ENCODE assay signal across 26 cellular contexts in genomic region chr2:189519631-189520387, GRCh38.
"Had no signal": no experiment of that assay in that cellular context is flagged by ENCODE, and none has a peak within 500 bp of the region (broad histone marks: within the 10 kb centered on the region; RNA-seq: fewer than 3 reads in every experiment).

No MANE protein-coding gene starts in this region.

- H3K4me1 Mint-ChIP-seq: activated CD4-positive, alpha-beta T cell treated with anti-CD3 and anti-CD28 coated beads for 36 hours; activated naive CD4-positive, alpha-beta T cell treated with anti-CD3 and anti-CD28 coated beads, Interleukin-2, amount 10 ng/mL, durations not matched to agents 7 days and 5 days; natural killer cell; stimulated activated memory B cell treated with anti-CD40 and anti-IgM and Interleukin-4, amounts not matched to agents 10 μg/mL and 1 μg/mL and 100 μg/mL, for 72 hours; T-cell had no signal

- H3K9me3 ChIP-seq: body of pancreas, lower lobe of right lung, suprapubic skin, tibial nerve, vagina had no signal

- H3K4me1 ChIP-seq: vagina had no signal

- H3K9me3 Mint-ChIP-seq: activated naive CD4-positive, alpha-beta T cell treated with anti-CD3 and anti-CD28 coated beads, Interleukin-2, amount 10 ng/mL, durations not matched to agents 7 days and 5 days; activated T-cell treated with anti-CD3 and anti-CD28 coated beads, Interleukin-2, amount 50 U/mL, for 72 hours; natural killer cell; stimulated activated memory B cell treated with anti-CD40 and anti-IgM and Interleukin-4, amounts not matched to agents 10 μg/mL and 1 μg/mL and 100 μg/mL, for 72 hours had no signal

- H3K27ac ChIP-seq: body of pancreas, cardiac muscle cell, lower lobe of right lung, stomach, suprapubic skin, tibial nerve, vagina had no signal

- H3K4me3 ChIP-seq: body of pancreas, cardiac muscle cell, lower lobe of right lung, stomach, suprapubic skin, tibial nerve, vagina had no signal

- DNase-seq: activated CD4-positive, alpha-beta T cell treated with anti-CD3 and anti-CD28 coated beads for 36 hours; activated CD4-positive, alpha-beta T cell treated with anti-CD3 and anti-CD28 coated beads, Interleukin-2, amount 50 U/mL, for 48 hours; activated effector memory CD4-positive, alpha-beta T cell treated with anti-CD3 and anti-CD28 coated beads, Interleukin-2, amount 50 U/mL, for 16 hours; activated naive CD4-positive, alpha-beta T cell treated with anti-CD3 and anti-CD28 coated beads, Interleukin-2, amount 10 ng/mL, durations not matched to agents 7 days and 5 days; activated T-cell treated with anti-CD3 and anti-CD28 coated beads, Interleukin-2, amount 50 U/mL, for 72 hours; anterior cingulate cortex; body of pancreas; cortex of kidney; effector CD4-positive, alpha-beta T cell; erythroblast; foreskin fibroblast; kidney; lower lobe of right lung; midbrain; natural killer cell; small intestine; stimulated activated CD4-positive, alpha-beta T cell treated with anti-CD3 and anti-CD28 coated beads, Interleukin-15, amount 100 ng/mL, for 24 hours; stomach; T-cell had no signal

- H3K27ac Mint-ChIP-seq: activated CD4-positive, alpha-beta T cell treated with anti-CD3 and anti-CD28 coated beads for 36 hours; activated naive CD4-positive, alpha-beta T cell treated with anti-CD3 and anti-CD28 coated beads, Interleukin-2, amount 10 ng/mL, durations not matched to agents 7 days and 5 days; activated T-cell treated with anti-CD3 and anti-CD28 coated beads, Interleukin-2, amount 50 U/mL, for 72 hours; natural killer cell; stimulated activated memory B cell treated with anti-CD40 and anti-IgM and Interleukin-4, amounts not matched to agents 10 μg/mL and 1 μg/mL and 100 μg/mL, for 72 hours; T-cell had no signal

- H3K27me3 ChIP-seq: body of pancreas, cardiac muscle cell, suprapubic skin, tibial nerve, vagina had no signal

- H3K36me3 Mint-ChIP-seq: activated naive CD4-positive, alpha-beta T cell treated with anti-CD3 and anti-CD28 coated beads, Interleukin-2, amount 10 ng/mL, durations not matched to agents 7 days and 5 days; natural killer cell; stimulated activated memory B cell treated with anti-CD40 and anti-IgM and Interleukin-4, amounts not matched to agents 10 μg/mL and 1 μg/mL and 100 μg/mL, for 72 hours; T-cell had no signal

- H3K36me3 ChIP-seq: cardiac muscle cell, lower lobe of right lung, stomach, suprapubic skin, tibial nerve, vagina had no signal

- H3K4me3 Mint-ChIP-seq: activated CD4-positive, alpha-beta T cell treated with anti-CD3 and anti-CD28 coated beads for 36 hours; activated naive CD4-positive, alpha-beta T cell treated with anti-CD3 and anti-CD28 coated beads, Interleukin-2, amount 10 ng/mL, durations not matched to agents 7 days and 5 days; activated T-cell treated with anti-CD3 and anti-CD28 coated beads, Interleukin-2, amount 50 U/mL, for 72 hours; natural killer cell; stimulated activated memory B cell treated with anti-CD40 and anti-IgM and Interleukin-4, amounts not matched to agents 10 μg/mL and 1 μg/mL and 100 μg/mL, for 72 hours; T-cell had no signal

- H3K27me3 Mint-ChIP-seq: T-cell had no signal

- ATAC-seq: activated CD4-positive, alpha-beta T cell treated with anti-CD3 and anti-CD28 coated beads for 36 hours; activated T-cell treated with anti-CD3 and anti-CD28 coated beads, Interleukin-2, amount 50 U/mL, for 72 hours; body of pancreas; left lobe of liver; natural killer cell; sciatic nerve; stimulated activated memory B cell treated with anti-CD40 and anti-IgM and Interleukin-4, amounts not matched to agents 10 μg/mL and 1 μg/mL and 100 μg/mL, for 72 hours; T-cell had no signal
